Comparison of ENCODE assay signal across 8 cellular contexts in genomic region chr19:34678421-34678820, GRCh38. TPM values are rescaled to one million over a fixed set of nuclear protein-coding genes. Genes with fewer than 3 reads are reported as not detected.
DNase-seq lines count a peak whose midpoint lies in the region; ATAC-seq and TF ChIP-seq lines count a peak whose summit lies in the region.

No MANE protein-coding gene starts in this region.

- peaks cover 2% of the 10 kb centered on the region; the same call in 1 of the 2 replicates for H3K27me3 ChIP-seq in H7 (ENCODE audit: control insufficient read depth, insufficient read depth, low read length)
- H3K27me3 ChIP-seq in skeletal muscle satellite cell (ENCODE audit: control insufficient read depth, insufficient read depth, low read length): no peaks in the 10 kb centered on the region

- H3K4me1 ChIP-seq in skeletal muscle satellite cell (ENCODE audit: control insufficient read depth, insufficient read depth, low read length): peaks cover 15% of the 10 kb centered on the region

- H3K27ac ChIP-seq in SK-N-MC: no peak overlapping the region

- TF ChIP-seq CTCF in fibroblast of villous mesenchyme (IDR thresholded peaks at IDR 0.05; ENCODE audit: insufficient read depth, low read depth, low read length): no peak

- H3K4me3 ChIP-seq in H7 (ENCODE audit: insufficient read depth, low read depth, low read length) (peak overlapping the region; percentile 80; the same call in 1 of the 2 replicates), SK-N-MC (peak overlapping the region; percentile 98), fibroblast of villous mesenchyme (ENCODE audit: low read depth, low read length) (peak overlapping the region; percentile 76), skeletal muscle satellite cell (ENCODE audit: low read length) (peak overlapping the region; percentile 92)

- peaks cover 5% of the 10 kb centered on the region for H3K36me3 ChIP-seq in H7 (replicated peaks; ENCODE audit: control insufficient read depth, insufficient read depth, low read length)
- peaks cover 51% of the 10 kb centered on the region for H3K36me3 ChIP-seq in SK-N-MC (ENCODE audit: insufficient read depth, low read length)
- peaks cover 44% of the 10 kb centered on the region for H3K36me3 ChIP-seq in skeletal muscle satellite cell (ENCODE audit: insufficient read depth, low read length)

- peaks cover 16% of the 10 kb centered on the region; the same call in 1 of the 2 replicates for H3K9me3 ChIP-seq in SK-N-MC (ENCODE audit: low read depth, low read length)
- H3K9me3 ChIP-seq in skeletal muscle satellite cell (replicated peaks; ENCODE audit: low read length): peaks cover 10% of the 10 kb centered on the region

- H3K9ac ChIP-seq in SK-N-MC (ENCODE audit: insufficient read length) (no peak overlapping the region), skeletal muscle satellite cell (ENCODE audit: low read depth, low read length) (peak overlapping the region; percentile 99)

- DNase-seq in H7: no peak
- DNase-seq in SK-N-MC (ENCODE audit: low read depth, low spot score): no peak
- no peak for DNase-seq in fibroblast of villous mesenchyme (ENCODE audit: low read depth)
- DNase-seq in NCI-H2107 treated with DMSO at 0.1 percent for 48 hours (lab: John Stamatoyannopoulos, UW; ENCODE audit: unreplicated experiment): no peak
- DNase-seq in activated effector memory CD4-positive, alpha-beta T cell treated with Interleukin-2 at 50 U/mL for 16 hours: no peak
- DNase-seq in NCI-H2227 (lab: John Stamatoyannopoulos, UW; ENCODE audit: unreplicated experiment): no peak

- H3K4me2 ChIP-seq in skeletal muscle satellite cell (ENCODE audit: low read length): peak overlapping the region; percentile 93

- ATAC-seq in GM21825 (IDR thresholded peaks at IDR 0.05; ENCODE audit: unreplicated experiment): no peak

RNA-seq across cellular contexts. Expression of gene ZNF302, which starts 0.9 kb away (rescaled TPM):
- total RNA-seq in H7 (2014; rRNA removed; shearing (Covaris generic)): 11.5 and 16.3 TPM in 2 replicates
- 13.2 and 15.1 TPM in 2 replicates for total RNA-seq in fibroblast of villous mesenchyme
- 10.6 and 12.9 TPM in 2 replicates for total RNA-seq in skeletal muscle satellite cell (2012; rRNA removed)

RNA-seq across cellular contexts. Expression of gene SCGB2B2, which starts 1.5 kb away (rescaled TPM):
- not detected in 2 replicates for total RNA-seq in H7 (2014; rRNA removed; shearing (Covaris generic))
- under 0.01 TPM in 2 replicates for total RNA-seq in fibroblast of villous mesenchyme
- 0.25 and 0.44 TPM in 2 replicates for total RNA-seq in skeletal muscle satellite cell (2012; rRNA removed)

RNA-seq across cellular contexts. Expression of gene ZNF181, which starts 55.6 kb away (rescaled TPM):
- 6.8 and 16.6 TPM in 2 replicates for total RNA-seq in H7 (2014; rRNA removed; shearing (Covaris generic))
- 14.5 and 14.7 TPM in 2 replicates for total RNA-seq in fibroblast of villous mesenchyme
- total RNA-seq in skeletal muscle satellite cell (2012; rRNA removed): 9.6 and 14.4 TPM in 2 replicates
